ENCODE assay signal across 1 cellular context in the genomic region with DNA sequence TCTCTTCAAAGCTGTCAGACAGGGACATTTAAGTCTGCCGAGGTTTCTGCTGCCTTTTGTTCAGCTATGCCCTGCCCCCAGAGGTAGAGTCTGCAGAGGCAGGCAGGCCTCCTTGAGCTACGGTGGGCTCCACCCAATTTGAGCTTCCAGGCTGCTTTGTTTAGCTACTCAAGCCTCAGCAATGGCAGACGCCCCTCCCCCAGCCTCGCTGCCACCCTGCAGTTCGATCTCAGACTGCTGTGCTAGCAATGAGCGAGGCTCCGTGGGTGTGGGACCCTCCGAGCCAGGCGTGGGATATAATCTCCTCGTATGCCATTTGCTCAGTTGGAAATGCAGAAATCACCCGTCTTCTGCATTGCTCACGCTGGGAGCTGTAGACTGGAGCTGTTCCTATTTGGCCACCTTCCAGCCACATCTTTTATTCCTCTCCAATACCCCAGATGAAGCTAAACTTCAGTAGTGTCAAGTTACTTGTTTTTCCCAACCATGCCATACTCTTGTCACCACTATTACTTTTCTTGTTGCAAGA.
TF ChIP-seq lines count a peak whose summit lies in the region.

No MANE protein-coding gene starts in this region.

TF ChIP-seq in Ishikawa, 13 proteins besides CTCF, POLR2A, EP300 and RAD21 (continued from another document):
- TF ChIP-seq REST (IDR thresholded peaks at IDR 0.05; ENCODE audit: low read depth) (0 out of 2 replicates have a peak, but pooled peaks have one; percentile 41), NFIC (IDR thresholded peaks at IDR 0.05) (peak; percentile 70)
